13 cellular contexts compared by ENCODE assay signal in the genomic region with DNA sequence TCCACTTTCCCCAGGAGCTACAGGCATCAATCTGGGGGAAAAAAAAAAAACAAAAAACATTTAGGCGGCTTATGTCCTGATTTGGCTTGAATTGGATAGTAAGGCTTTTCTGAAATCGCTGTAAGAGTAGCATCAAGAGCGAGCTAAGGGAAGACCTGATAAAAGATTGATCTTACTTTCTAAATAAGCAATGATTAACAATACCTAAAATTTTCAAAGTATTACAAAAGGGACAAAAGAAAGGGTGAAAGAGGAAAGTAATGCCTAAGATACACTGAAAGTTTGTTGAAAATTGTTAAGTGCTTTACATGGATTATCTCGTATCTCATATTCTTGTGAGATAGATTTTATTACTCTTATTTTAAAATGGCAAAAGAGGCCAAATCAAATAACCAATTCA.
A peak's percentile ranks its signal among the peaks of the same experiment; 100 is the strongest.
DNase-seq lines count a peak whose midpoint lies in the region; ATAC-seq and TF ChIP-seq lines count a peak whose summit lies in the region.
"Had no signal": no experiment of that assay in that cellular context is flagged by ENCODE, and none has a peak within 500 bp of the region (broad histone marks: within the 10 kb centered on the region; RNA-seq: fewer than 3 reads in every experiment).

No MANE protein-coding gene starts in this region.

- intact Hi-C loops in Calu3 (cut with micrococcal nuclease; ENCODE audit: unreplicated experiment) (no loop called here), Right ventricle myocardium inferior (cut with DNase I) (no loop called here)

- no peak for ATAC-seq in activated CD8-positive, alpha-beta T cell treated with anti-CD3 and anti-CD28 coated beads, Interleukin-2, amount 10 ng/mL, durations not matched to agents 7 days and 5 days
- no peak for ATAC-seq in Right ventricle myocardium inferior
- ATAC-seq in HG03175 (IDR thresholded peaks at IDR 0.05; ENCODE audit: unreplicated experiment) = no peak

- H3K9me3 ChIP-seq in HUES48 (ENCODE audit: control insufficient read depth, insufficient read depth, low read length) (no peaks in the 10 kb centered on the region), mesodermal cell (ENCODE audit: control insufficient read depth, low read length) (no peaks in the 10 kb centered on the region), GM23248 (ENCODE audit: low read depth) (no peaks in the 10 kb centered on the region)
- H3K9me3 ChIP-seq: adrenal gland had no signal

- peaks cover 11% of the 10 kb centered on the region for H3F3A ChIP-seq in GM23248 (ENCODE audit: insufficient read depth)

- H3K36me3 ChIP-seq in HUES48 (ENCODE audit: control insufficient read depth, insufficient read depth, low read length) (peaks cover 34% of the 10 kb centered on the region), mesodermal cell (ENCODE audit: control insufficient read depth, insufficient read depth, low read length) (peaks cover 3% of the 10 kb centered on the region), GM23248 (ENCODE audit: low read depth) (no peaks in the 10 kb centered on the region)
- H3K36me3 ChIP-seq: adrenal gland had no signal

- H3K4me1 Mint-ChIP-seq in Calu3 (ENCODE audit: low read depth, unreplicated experiment) = peaks cover 14% of the 10 kb centered on the region
- H3K4me1 Mint-ChIP-seq in activated CD8-positive, alpha-beta T cell treated with anti-CD3 and anti-CD28 coated beads, Interleukin-2, amount 10 ng/mL, durations not matched to agents 7 days and 5 days (ENCODE audit: low read depth) = peaks cover 60% of the 10 kb centered on the region

- no CpG with 5 or more reads among the region's 4 CpGs for WGBS in mesodermal cell (ENCODE audit: insufficient coverage in 2 of 2), 2 experiments
- 96 to 99% methylated on average over 4 of the region's 4 CpGs for WGBS in GM23248 (ENCODE audit: low coverage in 1 of 2, low lambda C conversion rate in 2 of 2, missing lambda C conversion rate in 2 of 2), 2 experiments

- H3K4me3 ChIP-seq in HUES48 (ENCODE audit: low read depth, low read length) (peak overlapping the region; percentile 63), mesodermal cell (ENCODE audit: extremely low read depth, insufficient read depth, low read length, poor library complexity, severe bottlenecking) (peak overlapping the region; percentile 20), GM23248 (no peak overlapping the region)

- no peaks in the 10 kb centered on the region for H3K9me3 Mint-ChIP-seq in Calu3 (ENCODE audit: low read depth, unreplicated experiment)
- H3K9me3 Mint-ChIP-seq in activated CD8-positive, alpha-beta T cell treated with anti-CD3 and anti-CD28 coated beads, Interleukin-2, amount 10 ng/mL, durations not matched to agents 7 days and 5 days (ENCODE audit: insufficient read depth) = no peaks in the 10 kb centered on the region

- peaks cover 40% of the 10 kb centered on the region for H3K36me3 Mint-ChIP-seq in Calu3 (ENCODE audit: insufficient read depth, unreplicated experiment)
- H3K36me3 Mint-ChIP-seq in activated CD8-positive, alpha-beta T cell treated with anti-CD3 and anti-CD28 coated beads, Interleukin-2, amount 10 ng/mL, durations not matched to agents 7 days and 5 days (ENCODE audit: low read depth) = peaks cover 43% of the 10 kb centered on the region

- H3K27me3 ChIP-seq in HUES48 (ENCODE audit: control insufficient read depth, insufficient read depth, low read length) (no peaks in the 10 kb centered on the region), GM23248 (replicated peaks; ENCODE audit: insufficient read depth) (no peaks in the 10 kb centered on the region)
- H3K27me3 ChIP-seq: adrenal gland had no signal

- peak overlapping the region; percentile 83 for H3K27ac Mint-ChIP-seq in Calu3 (ENCODE audit: unreplicated experiment)
- peak overlapping the region; percentile 96 for H3K27ac Mint-ChIP-seq in activated CD8-positive, alpha-beta T cell treated with anti-CD3 and anti-CD28 coated beads, Interleukin-2, amount 10 ng/mL, durations not matched to agents 7 days and 5 days

- H3K27me3 Mint-ChIP-seq in Calu3 (ENCODE audit: unreplicated experiment) = no peaks in the 10 kb centered on the region
- no peaks in the 10 kb centered on the region for H3K27me3 Mint-ChIP-seq in activated CD8-positive, alpha-beta T cell treated with anti-CD3 and anti-CD28 coated beads, Interleukin-2, amount 10 ng/mL, durations not matched to agents 7 days and 5 days (ENCODE audit: low read depth)

- no peak overlapping the region for H2AFZ ChIP-seq in GM23248

- H3K9me2 ChIP-seq in GM23248 (ENCODE audit: insufficient read depth) = no peaks in the 10 kb centered on the region

- CTCF ChIA-PET in Calu3 (lab: Charles Lee) = no interaction called here
- CTCF ChIA-PET in activated CD8-positive, alpha-beta T cell treated with anti-CD3 and anti-CD28 coated beads, Interleukin-2, amount 10 ng/mL, durations not matched to agents 7 days and 5 days (lab: Charles Lee) = interaction anchor here (1.0 kb wide), 1 partner anchor 545 kb away, joined by 3 read pairs; no protein-coding TSS in a partner anchor

- no peak overlapping the region for H3K4me3 Mint-ChIP-seq in Calu3 (ENCODE audit: low read depth, unreplicated experiment)
- peak overlapping the region; percentile 95 for H3K4me3 Mint-ChIP-seq in activated CD8-positive, alpha-beta T cell treated with anti-CD3 and anti-CD28 coated beads, Interleukin-2, amount 10 ng/mL, durations not matched to agents 7 days and 5 days

- H4K20me1 ChIP-seq in GM23248 (ENCODE audit: insufficient read depth) = no peaks in the 10 kb centered on the region

- no peak overlapping the region for H3K4me2 ChIP-seq in GM23248 (ENCODE audit: unreplicated experiment)

- in situ Hi-C loops in GM23248 (cut with MboI) = loop anchor here (25.0 kb wide), 3 partner anchors 829 to 1104 kb away; a partner anchor contains a TSS

- peak overlapping the region; percentile 48 for H3K27ac ChIP-seq in HUES48 (ENCODE audit: low read depth, low read length)
- H3K27ac ChIP-seq in mesodermal cell (ENCODE audit: low read depth, low read length, severe bottlenecking) = no peak overlapping the region
- H3K27ac ChIP-seq in GM23248 = no peak overlapping the region
- H3K27ac ChIP-seq: adrenal gland, VCaP had no signal

- BruUV-seq in Calu3 (replicated peaks; lab: Mats Ljungman, UMichigan) = no TSS peak

- H3K9ac ChIP-seq in HUES48 (ENCODE audit: low read depth, low read length) (peak overlapping the region; percentile 66), GM23248 (no peak overlapping the region)

- no peak for TF ChIP-seq CTCF in Calu3 (IDR thresholded peaks at IDR 0.05; ENCODE audit: unreplicated experiment)

- POLR2A ChIA-PET in activated CD8-positive, alpha-beta T cell treated with anti-CD3 and anti-CD28 coated beads, Interleukin-2, amount 10 ng/mL, durations not matched to agents 7 days and 5 days (lab: Charles Lee) = interaction anchor here (1.6 to 5.0 kb wide), 3 partner anchors 9 to 1108 kb away, joined by 5 to 53 read pairs (median 32); a partner anchor contains a TSS

- H3K4me1 ChIP-seq in HUES48 (ENCODE audit: control insufficient read depth, insufficient read depth, low read length) (peaks cover 29% of the 10 kb centered on the region), mesodermal cell (ENCODE audit: control insufficient read depth, insufficient read depth, low read length, poor library complexity, severe bottlenecking) (no peaks in the 10 kb centered on the region), GM23248 (ENCODE audit: insufficient read depth) (0 out of 2 replicates have a peak, but pooled peaks cover 8% of the 10 kb centered on the region)

- peaks cover 56% of the 10 kb centered on the region for H3K79me2 ChIP-seq in GM23248 (ENCODE audit: insufficient read depth)

- DNase-seq in Calu3 = no peak
- DNase-seq in activated CD8-positive, alpha-beta T cell treated with anti-CD3 and anti-CD28 coated beads, Interleukin-2, amount 10 ng/mL, durations not matched to agents 7 days and 5 days = no peak
- DNase-seq in Right ventricle myocardium inferior (ENCODE audit: missing footprints) = no peak
- DNase-seq in DMS53 treated with DMSO at 0.1 percent for 48 hours (lab: John Stamatoyannopoulos, UW; ENCODE audit: unreplicated experiment) = no peak
- no peak for DNase-seq in GM23248
- DNase-seq: adrenal gland; DMS53; NCI-H1694; stimulated activated naive CD4-positive, alpha-beta T cell treated with Interleukin-2 at 50 U/mL for 16 hours had no signal
